8 cellular contexts compared by ENCODE assay signal in the genomic region with DNA sequence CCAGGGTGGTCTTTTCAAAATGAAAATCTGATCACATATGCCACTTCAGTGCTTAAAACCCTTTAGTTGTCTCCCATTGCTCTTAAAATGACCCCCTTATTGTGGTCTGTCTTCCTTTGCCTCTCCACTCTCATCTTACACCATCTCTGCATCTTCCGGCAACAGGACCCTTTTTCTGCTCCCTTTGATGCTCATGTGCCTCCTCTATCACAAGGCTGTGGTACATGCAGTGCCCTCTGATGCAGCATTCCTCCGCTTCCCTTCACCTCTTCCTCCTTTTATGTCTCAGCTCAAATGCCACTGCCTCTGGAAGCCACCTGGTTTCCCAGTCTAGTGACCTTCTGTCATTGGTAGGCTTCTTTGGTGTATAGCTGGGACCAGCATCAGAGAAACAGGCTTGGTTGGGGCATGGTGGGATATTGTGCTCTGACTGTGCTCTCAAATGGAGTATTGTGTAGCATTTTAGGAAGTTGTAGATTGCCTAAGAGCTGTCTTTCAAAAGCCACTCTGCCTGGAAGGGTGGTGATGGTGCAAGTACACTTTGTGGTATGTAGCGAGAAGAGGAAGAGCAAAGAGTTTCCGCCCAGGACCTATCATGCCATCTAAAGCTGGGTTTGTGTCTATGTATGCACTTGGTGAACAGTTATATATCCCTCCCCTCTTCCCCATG.
A peak's percentile ranks its signal among the peaks of the same experiment; 100 is the strongest.
DNase-seq lines count a peak whose midpoint lies in the region; ATAC-seq lines count a peak whose summit lies in the region.

No MANE protein-coding gene starts in this region.

- DNase-seq in MV-4-11 (lab: John Stamatoyannopoulos, UW) (peak; percentile 100), pons (ENCODE audit: low spot score) (peak; percentile 89), middle frontal gyrus (ENCODE audit: extremely low spot score, low spot score) (no peak), OCI-M2 (lab: John Stamatoyannopoulos, UW; ENCODE audit: unreplicated experiment) (no peak)
- DNase-seq in central memory CD4-positive, alpha-beta T cell, result peak; percentile 17

- ATAC-seq in GM18498 (IDR thresholded peaks at IDR 0.05; ENCODE audit: unreplicated experiment) (peak; percentile 34), GM19467 (IDR thresholded peaks at IDR 0.05; ENCODE audit: unreplicated experiment) (no peak), GM21723 (IDR thresholded peaks at IDR 0.05; ENCODE audit: unreplicated experiment) (no peak)

Comparison
In these comparisons a context has a peak if more than half of its experiments do, and no peak if none do; other contexts are left out.
1. DNase-seq: peak in MV-4-11 (single experiment), central memory CD4-positive, alpha-beta T cell (single experiment) and pons (single experiment); none in middle frontal gyrus (single experiment) and OCI-M2 (single experiment).